9 cellular contexts compared by ENCODE assay signal in the genomic region with DNA sequence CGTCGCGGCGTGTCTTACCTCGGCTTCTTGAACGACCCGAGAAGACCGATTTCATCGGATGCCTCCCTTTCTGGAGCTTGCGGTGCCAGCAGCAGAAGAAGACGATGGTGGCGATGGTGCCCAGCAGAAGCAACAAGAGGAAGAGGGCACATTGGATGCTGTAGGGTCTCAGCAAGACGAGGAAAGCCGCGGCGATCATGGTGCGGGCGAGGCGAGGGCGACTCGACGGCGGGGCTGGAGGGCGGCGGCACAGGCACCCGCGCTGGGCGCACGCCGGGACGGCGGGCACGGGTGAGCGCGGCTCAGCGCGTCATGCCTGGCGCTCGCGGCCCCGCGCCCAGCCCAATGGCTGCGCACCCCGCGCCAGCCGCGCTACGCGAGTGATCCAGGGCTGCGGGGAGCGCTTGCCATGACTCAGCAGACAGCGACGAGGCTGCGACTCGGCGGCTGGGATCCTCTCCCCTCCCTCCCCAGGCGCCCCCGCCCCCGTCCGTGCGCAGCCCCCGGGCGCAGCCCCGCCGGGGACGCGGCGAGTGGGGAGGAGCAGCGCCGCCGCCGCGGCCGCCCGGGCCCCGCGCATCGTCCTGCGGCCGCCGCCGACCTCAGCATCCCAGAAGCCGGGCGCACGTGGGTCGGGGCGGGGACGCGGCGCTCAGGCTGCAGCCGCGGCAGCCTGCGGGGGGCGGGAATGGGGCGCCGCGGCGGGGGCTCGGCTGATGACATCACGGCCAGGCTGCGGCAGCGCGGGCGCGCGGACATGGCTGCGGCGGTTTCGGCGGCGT. TPM values are rescaled to one million over a fixed set of nuclear protein-coding genes. Genes with fewer than 3 reads are reported as not detected.
DNase-seq lines count a peak whose midpoint lies in the region; ATAC-seq and TF ChIP-seq lines count a peak whose summit lies in the region.
"Had no signal": no experiment of that assay in that cellular context is flagged by ENCODE, and none has a peak within 500 bp of the region (broad histone marks: within the 10 kb centered on the region; RNA-seq: fewer than 3 reads in every experiment).

A gene with protein sequence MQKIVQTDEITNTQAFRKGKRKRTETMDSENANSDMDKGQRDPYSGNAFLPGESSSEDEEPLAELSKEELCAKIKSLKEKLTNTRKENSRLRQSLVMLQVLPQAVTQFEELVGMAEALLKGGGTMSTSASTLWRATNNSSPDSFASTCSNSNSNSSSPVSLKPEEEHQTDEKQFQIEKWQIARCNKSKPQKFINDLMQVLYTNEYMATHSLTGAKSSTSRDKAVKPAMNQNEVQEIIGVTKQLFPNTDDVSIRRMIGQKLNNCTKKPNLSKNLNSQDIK (plus strand): TSS at position 719 of the 782 bp plus-strand sequence. CDS start 26,704 bp downstream, outside the sequence.

- no peaks in the 10 kb centered on the region for H3K9me3 ChIP-seq in esophagus (ENCODE audit: control insufficient read depth in 2 of 2, insufficient read depth in 1 of 2, low read depth in 1 of 2, low read length in 1 of 2)
- H3K9me3 ChIP-seq in mucosa of stomach (ENCODE audit: control insufficient read depth, low read length) = no peaks in the 10 kb centered on the region
- no peaks in the 10 kb centered on the region for H3K9me3 ChIP-seq in suprapubic skin

- DNase-seq in AG04449 (ENCODE audit: low read depth, low spot score) = no peak
- peak; percentile 72 for DNase-seq in GM13976 (ENCODE audit: low spot score)
- DNase-seq in NCI-H1092 treated with DMSO at 0.1 percent for 48 hours (lab: John Stamatoyannopoulos, UW) = peak; percentile 40
- DNase-seq in activated CD4-positive, alpha-beta memory T cell treated with anti-CD3 and anti-CD28 coated beads for 36 hours = peak; percentile 59
- peak in 1 of 2 donors; percentile 68 for DNase-seq in suprapubic skin (ENCODE audit: low spot score in 2 of 2)

- POLR2A ChIA-PET in AG04449 (lab: Yijun Ruan, JAX) = interaction anchor here (1.0 to 1.8 kb wide), 3 partner anchors 50 to 351 kb away, joined by 3 to 5 read pairs (median 4); no protein-coding TSS in a partner anchor
- POLR2A ChIA-PET in activated CD4-positive, alpha-beta memory T cell treated with anti-CD3 and anti-CD28 coated beads for 36 hours (lab: Charles Lee) = no interaction called here

- peaks cover 21% of the 10 kb centered on the region for H3K4me1 Mint-ChIP-seq in activated CD4-positive, alpha-beta memory T cell treated with anti-CD3 and anti-CD28 coated beads for 36 hours (ENCODE audit: low read depth)

- TF ChIP-seq CTCF in AG04449 (IDR thresholded peaks at IDR 0.05; ENCODE audit: insufficient read depth, low read length, missing control alignments) = no peak
- no peak for TF ChIP-seq CTCF in GM13976 (IDR thresholded peaks at IDR 0.05; ENCODE audit: borderline replicate concordance, control extremely low read depth, extremely low read depth, insufficient read depth, missing control alignments)
- no peak for TF ChIP-seq CTCF in suprapubic skin (IDR thresholded peaks at IDR 0.05)

- no peaks in the 10 kb centered on the region for H3K36me3 Mint-ChIP-seq in activated CD4-positive, alpha-beta memory T cell treated with anti-CD3 and anti-CD28 coated beads for 36 hours

- no peak for TF ChIP-seq EP300 in suprapubic skin (IDR thresholded peaks at IDR 0.05)

- intact Hi-C loops in activated CD4-positive, alpha-beta memory T cell treated with anti-CD3 and anti-CD28 coated beads for 36 hours (cut with micrococcal nuclease) = loop anchor here (1.0 to 5.0 kb wide), 8 partner anchors 50 to 362 kb away; partner anchors contain the start of genes BAG2, KIAA1586 and RAB23

- H3K36me3 ChIP-seq in esophagus (ENCODE audit: control insufficient read depth in 2 of 2, insufficient read depth in 2 of 2, low read length in 1 of 2) = no peaks in the 10 kb centered on the region
- H3K36me3 ChIP-seq in mucosa of stomach (ENCODE audit: control insufficient read depth, insufficient read depth, low read length) = no peaks in the 10 kb centered on the region
- H3K36me3 ChIP-seq in suprapubic skin = no peaks in the 10 kb centered on the region

- no peaks in the 10 kb centered on the region for H3K9me3 Mint-ChIP-seq in activated CD4-positive, alpha-beta memory T cell treated with anti-CD3 and anti-CD28 coated beads for 36 hours

- H3K4me1 ChIP-seq in esophagus (ENCODE audit: control insufficient read depth in 2 of 2, insufficient read depth in 2 of 2, low read length in 1 of 2) = peaks cover 0 to 3% of the 10 kb centered on the region in 2 donors
- H3K4me1 ChIP-seq in mucosa of stomach (ENCODE audit: control insufficient read depth, insufficient read depth, low read length) = peaks cover 12% of the 10 kb centered on the region
- H3K4me1 ChIP-seq in suprapubic skin = peaks cover 22% of the 10 kb centered on the region

- H3K27me3 ChIP-seq in esophagus (ENCODE audit: control insufficient read depth in 1 of 2, insufficient read depth in 2 of 2, low read length in 2 of 2) = peaks cover 0 to 4% of the 10 kb centered on the region in 2 donors
- H3K27me3 ChIP-seq in mucosa of stomach (ENCODE audit: control insufficient read depth, insufficient read depth, low read length) = peaks cover 27% of the 10 kb centered on the region
- peaks cover 11% of the 10 kb centered on the region for H3K27me3 ChIP-seq in suprapubic skin

- in situ Hi-C loops in GM13976 (cut with MboI; ENCODE audit: low sequenced_read_pairs, unreplicated experiment) = no loop called here

- H3K27ac Mint-ChIP-seq in activated CD4-positive, alpha-beta memory T cell treated with anti-CD3 and anti-CD28 coated beads for 36 hours = no peak within 1 kb of the TSS

- H3K27ac ChIP-seq in esophagus (ENCODE audit: low read depth in 2 of 2, low read length in 1 of 2) (peak within 1 kb of the TSS; percentile 4 to 13), suprapubic skin (peak within 1 kb of the TSS; percentile 15)

- CTCF ChIA-PET in AG04449 (lab: Yijun Ruan, JAX) = interaction anchor here (0.6 to 8.8 kb wide), 25 partner anchors 9 to 369 kb away, joined by 3 to 123 read pairs (median 5); partner anchors contain the start of gene PRIM2
- CTCF ChIA-PET in activated CD4-positive, alpha-beta memory T cell treated with anti-CD3 and anti-CD28 coated beads for 36 hours (lab: Charles Lee) = interaction anchor here (0.6 to 1.8 kb wide), 11 partner anchors 13 to 362 kb away, joined by 3 to 13 read pairs (median 4); partner anchors contain the start of gene PRIM2

- ATAC-seq in HG02623 (IDR thresholded peaks at IDR 0.05; ENCODE audit: unreplicated experiment) = peak; percentile 26

- TF ChIP-seq POLR2A in suprapubic skin (IDR thresholded peaks at IDR 0.05) = no peak

- peak within 1 kb of the TSS; percentile 88 for H3K4me3 ChIP-seq in AG04449 (ENCODE audit: low read depth, low read length)
- H3K4me3 ChIP-seq in esophagus (ENCODE audit: low read depth in 1 of 2, low read length in 2 of 2) = peak within 1 kb of the TSS; percentile 56 to 70
- H3K4me3 ChIP-seq in mucosa of stomach (ENCODE audit: low read length) = peak within 1 kb of the TSS; percentile 33
- peak within 1 kb of the TSS; percentile 72 for H3K4me3 ChIP-seq in suprapubic skin

- H3K4me3 Mint-ChIP-seq in activated CD4-positive, alpha-beta memory T cell treated with anti-CD3 and anti-CD28 coated beads for 36 hours = peak within 1 kb of the TSS; percentile 82

- H3K27me3 Mint-ChIP-seq in activated CD4-positive, alpha-beta memory T cell treated with anti-CD3 and anti-CD28 coated beads for 36 hours = peaks cover 50% of the 10 kb centered on the region

- H3K9ac ChIP-seq in mucosa of stomach (ENCODE audit: low read length) = peak within 1 kb of the TSS; percentile 48

- WGBS in esophagus, 2 donors = 0 to 1% methylated on average over 67 to 111 of the region's 111 CpGs
- 1% methylated on average over 8 of the region's 111 CpGs for WGBS in suprapubic skin

RNA-seq across cellular contexts. Expression of the gene that starts here (rescaled TPM):
- total RNA-seq in activated CD4-positive, alpha-beta memory T cell treated with anti-CD3 and anti-CD28 coated beads for 36 hours = not detected
- under 1 TPM; 0.08 to 0.25 TPM for polyA plus RNA-seq in esophagus
- not detected for total RNA-seq in suprapubic skin
- total RNA-seq: T-helper 2 cell treated with Interferon-gamma antibody and Interleukin-4, amounts not matched to agents 100 ng/mL and 5 ng/mL, for 36 hours had no signal

Comparison
In these comparisons a context has a peak if more than half of its experiments do, and no peak if none do; other contexts are left out.
1. Peak in DNase-seq in activated CD4-positive, alpha-beta memory T cell treated with anti-CD3 and anti-CD28 coated beads for 36 hours; RNA of the gene not detected or under 1 TPM.
2. H3K4me3 ChIP-seq: peak in every context shown above with its lines; median percentile 88 in AG04449; 72 in suprapubic skin; 63 in esophagus; 33 in mucosa of stomach.